Comparison of ENCODE assay signal across 9 cellular contexts in the genomic region with DNA sequence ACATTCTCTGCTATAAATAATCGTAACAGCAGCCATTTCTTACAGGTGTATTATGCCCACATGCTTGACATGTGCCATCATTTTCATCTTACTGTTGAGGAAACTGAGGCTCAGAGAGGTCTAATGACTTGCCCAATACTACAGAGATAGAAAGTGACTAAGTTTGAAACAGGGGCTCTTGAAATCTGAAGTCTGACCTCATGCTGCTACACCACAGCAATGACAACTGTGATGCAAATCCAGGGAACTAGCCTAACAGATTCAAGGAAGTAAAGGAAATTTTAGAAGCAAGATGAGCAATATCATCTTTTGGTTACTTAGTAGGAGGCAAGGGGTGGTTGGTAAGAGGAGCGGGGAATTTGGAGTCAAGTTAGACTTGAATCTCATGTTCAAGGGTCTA.
"Had no signal": no experiment of that assay in that cellular context is flagged by ENCODE, and none has a peak within 500 bp of the region (broad histone marks: within the 10 kb centered on the region; RNA-seq: fewer than 3 reads in every experiment).

No MANE protein-coding gene starts in this region.

- H3K4me1 ChIP-seq: HAP-1 had no signal

- H3K4me1 Mint-ChIP-seq: IgD-negative memory B cell had no signal

- H3K4me3 Mint-ChIP-seq: HFFc6, IgD-negative memory B cell had no signal

- H3K27ac Mint-ChIP-seq: HFFc6, IgD-negative memory B cell had no signal

- H3K36me3 Mint-ChIP-seq: IgD-negative memory B cell had no signal

- H3K36me3 ChIP-seq: HAP-1 had no signal

- ATAC-seq: HCT116, HepG2 had no signal

- H3K9me3 ChIP-seq: HAP-1 had no signal

- H3K4me3 ChIP-seq: GM23248, HAP-1 had no signal

- H2AFZ ChIP-seq: GM23248 had no signal

- DNase-seq: GM23248, GOT3, H7, HFFc6 had no signal

- H3K9ac ChIP-seq: GM23248 had no signal

- H3K27ac ChIP-seq: GM23248, HL-60 had no signal
